ENCODE assay signal across 4 cellular contexts in the genomic region with DNA sequence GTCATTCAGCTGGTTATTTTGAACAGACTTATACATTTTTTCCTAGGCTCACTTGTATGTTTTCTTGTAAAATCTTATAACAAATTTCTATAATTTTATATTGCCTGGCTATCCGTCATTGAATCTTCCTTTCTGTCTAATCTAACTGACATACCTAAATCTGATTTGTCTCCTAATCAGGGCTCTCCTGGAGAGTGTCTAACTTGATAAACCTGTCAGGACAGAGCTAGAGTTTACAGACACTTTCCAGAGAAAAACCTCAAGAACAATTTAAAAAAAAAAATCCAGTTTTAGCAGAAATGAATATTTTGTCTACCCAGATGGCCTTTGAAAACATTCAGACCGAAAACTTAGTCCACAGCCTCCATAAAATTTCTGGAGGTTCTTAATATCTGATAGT.
"Had no signal": no experiment of that assay in that cellular context is flagged by ENCODE, and none has a peak within 500 bp of the region (broad histone marks: within the 10 kb centered on the region; RNA-seq: fewer than 3 reads in every experiment).

No MANE protein-coding gene starts in this region.

- H3K27ac ChIP-seq: HL-60 had no signal

- DNase-seq: IMR-90 had no signal

- ATAC-seq: HepG2, K562 had no signal

- H3K4me3 ChIP-seq: K562 had no signal
